ENCODE assay signal across 25 cellular contexts in genomic region chr10:6109444-6109775, GRCh38. TPM values are rescaled to one million over a fixed set of nuclear protein-coding genes. Genes with fewer than 3 reads are reported as not detected.
DNase-seq lines count a peak whose midpoint lies in the region; ATAC-seq and TF ChIP-seq lines count a peak whose summit lies in the region.
"Had no signal": no experiment of that assay in that cellular context is flagged by ENCODE, and none has a peak within 500 bp of the region (broad histone marks: within the 10 kb centered on the region; RNA-seq: fewer than 3 reads in every experiment).

No MANE protein-coding gene starts in this region.

- no peak for DNase-seq in activated naive CD4-positive, alpha-beta T cell treated with anti-CD3 and anti-CD28 coated beads, Interleukin-2, amount 50 U/mL, for 72 hours (ENCODE audit: low spot score in 2 of 2)
- DNase-seq in activated naive CD4-positive, alpha-beta T cell treated with anti-CD3 and anti-CD28 coated beads, Interleukin-2, amount 10 ng/mL, durations not matched to agents 7 days and 5 days = no peak
- DNase-seq in T-cell = no peak
- no peak for DNase-seq in activated naive CD8-positive, alpha-beta T cell treated with anti-CD3 and anti-CD28 coated beads, Interleukin-2, amount 50 U/mL, for 24 hours
- DNase-seq in stimulated activated effector memory CD8-positive, alpha-beta T cell treated with anti-CD3 and anti-CD28 coated beads, Interleukin-12 subunit alpha, Interleukin-12 subunit beta, amount 100 ng/mL, for 72 hours (ENCODE audit: low spot score in 2 of 2) = peak in 1 of 2 donors; percentile 37
- no peak for DNase-seq in foreskin keratinocyte
- no peak for DNase-seq in activated T-helper 2 cell treated with anti-CD3 and anti-CD28 coated beads, Interferon-gamma antibody, Interleukin-2, Interleukin-4, amounts not matched to agents 10 μg/mL and 5 μg/mL and 100 μg/mL, durations not matched to agents 14 hours and 24 hours and 36 hours (ENCODE audit: low spot score)
- DNase-seq: activated CD8-positive, alpha-beta memory T cell treated with anti-CD3 and anti-CD28 coated beads, Interleukin-2, amount 50 U/mL, for 4 hours; activated gamma-delta T cell; NCI-H1436 treated with DMSO at 0.1 percent for 48 hours; NCI-H2081 treated with DMSO at 0.1 percent for 48 hours; NCI-H345; Right ventricle myocardium superior; sigmoid colon; stimulated activated CD4-positive, alpha-beta T cell treated with anti-CD3 and anti-CD28 coated beads, Interleukin-12 subunit alpha, Interleukin-12 subunit beta, amount 100 ng/mL, for 4 hours had no signal

- H3K4me3 Mint-ChIP-seq in activated naive CD4-positive, alpha-beta T cell treated with anti-CD3 and anti-CD28 coated beads, Interleukin-2, amount 10 ng/mL, durations not matched to agents 7 days and 5 days = no peak overlapping the region
- peak overlapping the region in 2 of 3 donors; percentile 13 to 41 for H3K4me3 Mint-ChIP-seq in T-cell
- no peak overlapping the region for H3K4me3 Mint-ChIP-seq in activated naive CD8-positive, alpha-beta T cell treated with anti-CD3 and anti-CD28 coated beads, Interleukin-2, amount 50 U/mL, for 24 hours
- H3K4me3 Mint-ChIP-seq in stimulated activated effector memory CD8-positive, alpha-beta T cell treated with anti-CD3 and anti-CD28 coated beads, Interleukin-12 subunit alpha, Interleukin-12 subunit beta, amount 100 ng/mL, for 72 hours = peak overlapping the region; percentile 63
- H3K4me3 Mint-ChIP-seq in activated T-helper 2 cell treated with anti-CD3 and anti-CD28 coated beads, Interferon-gamma antibody, Interleukin-2, Interleukin-4, amounts not matched to agents 10 μg/mL and 5 μg/mL and 100 μg/mL, durations not matched to agents 14 hours and 24 hours and 36 hours (ENCODE audit: low read depth) = no peak overlapping the region
- H3K4me3 Mint-ChIP-seq: activated CD4-positive, alpha-beta T cell treated with anti-CD3 and anti-CD28 coated beads, Interleukin-2, amount 10 ng/mL, durations not matched to agents 24 days and 14 days; dendritic cell treated with granulocyte-macrophage colony-stimulating factor and Interleukin-4, amounts not matched to agents 40 ng/mL and 50 ng/mL, for 4 days; T-helper 2 cell treated with Interferon-gamma antibody and Interleukin-4, amounts not matched to agents 5 μg/mL and 100 μg/mL, for 36 hours had no signal

- intact Hi-C loops in activated T-helper 2 cell treated with anti-CD3 and anti-CD28 coated beads, Interferon-gamma antibody, Interleukin-2, Interleukin-4, amounts not matched to agents 10 μg/mL and 5 μg/mL and 100 μg/mL, durations not matched to agents 14 hours and 24 hours and 36 hours (cut with micrococcal nuclease) = loop anchor here (1.0 kb wide), 3 partner anchors 42 to 297 kb away; no protein-coding TSS in a partner anchor

- POLR2A ChIA-PET in T-cell (lab: Charles Lee) = interaction anchor here in 1 of 2 donors (0.6 kb wide), 1 partner anchor 90 kb away, joined by 8 read pairs; no protein-coding TSS in a partner anchor

- no peak overlapping the region for H3K27ac ChIP-seq in foreskin keratinocyte
- H3K27ac ChIP-seq: adrenal gland, sigmoid colon had no signal

- peaks cover 24% of the 10 kb centered on the region for H3K4me1 Mint-ChIP-seq in activated naive CD4-positive, alpha-beta T cell treated with anti-CD3 and anti-CD28 coated beads, Interleukin-2, amount 10 ng/mL, durations not matched to agents 7 days and 5 days
- H3K4me1 Mint-ChIP-seq in T-cell = peaks cover 13 to 29% (median 27%) of the 10 kb centered on the region in 3 donors
- H3K4me1 Mint-ChIP-seq in activated naive CD8-positive, alpha-beta T cell treated with anti-CD3 and anti-CD28 coated beads, Interleukin-2, amount 50 U/mL, for 24 hours = peaks cover 19% of the 10 kb centered on the region
- H3K4me1 Mint-ChIP-seq in stimulated activated effector memory CD8-positive, alpha-beta T cell treated with anti-CD3 and anti-CD28 coated beads, Interleukin-12 subunit alpha, Interleukin-12 subunit beta, amount 100 ng/mL, for 72 hours = peaks cover 56% of the 10 kb centered on the region
- peaks cover 32% of the 10 kb centered on the region for H3K4me1 Mint-ChIP-seq in activated T-helper 2 cell treated with anti-CD3 and anti-CD28 coated beads, Interferon-gamma antibody, Interleukin-2, Interleukin-4, amounts not matched to agents 10 μg/mL and 5 μg/mL and 100 μg/mL, durations not matched to agents 14 hours and 24 hours and 36 hours (ENCODE audit: low read depth)

- H3K36me3 Mint-ChIP-seq in activated naive CD4-positive, alpha-beta T cell treated with anti-CD3 and anti-CD28 coated beads, Interleukin-2, amount 50 U/mL, for 72 hours = peaks cover 39 to 59% of the 10 kb centered on the region in 2 donors
- peaks cover 74% of the 10 kb centered on the region for H3K36me3 Mint-ChIP-seq in activated naive CD4-positive, alpha-beta T cell treated with anti-CD3 and anti-CD28 coated beads, Interleukin-2, amount 10 ng/mL, durations not matched to agents 7 days and 5 days
- H3K36me3 Mint-ChIP-seq in T-cell = peaks cover 64% of the 10 kb centered on the region
- H3K36me3 Mint-ChIP-seq in activated naive CD8-positive, alpha-beta T cell treated with anti-CD3 and anti-CD28 coated beads, Interleukin-2, amount 50 U/mL, for 24 hours (ENCODE audit: low read depth) = peaks cover 73% of the 10 kb centered on the region
- peaks cover 100% of the 10 kb centered on the region for H3K36me3 Mint-ChIP-seq in stimulated activated effector memory CD8-positive, alpha-beta T cell treated with anti-CD3 and anti-CD28 coated beads, Interleukin-12 subunit alpha, Interleukin-12 subunit beta, amount 100 ng/mL, for 72 hours
- H3K36me3 Mint-ChIP-seq in activated T-helper 2 cell treated with anti-CD3 and anti-CD28 coated beads, Interferon-gamma antibody, Interleukin-2, Interleukin-4, amounts not matched to agents 10 μg/mL and 5 μg/mL and 100 μg/mL, durations not matched to agents 14 hours and 24 hours and 36 hours (ENCODE audit: low read depth) = peaks cover 88% of the 10 kb centered on the region

- CTCF ChIA-PET in activated naive CD4-positive, alpha-beta T cell treated with anti-CD3 and anti-CD28 coated beads, Interleukin-2, amount 10 ng/mL, durations not matched to agents 7 days and 5 days (lab: Charles Lee) = interaction anchor here (1.4 to 6.7 kb wide), 4 partner anchors 12 to 297 kb away, joined by 3 to 54 read pairs (median 38); no protein-coding TSS in a partner anchor
- CTCF ChIA-PET in T-cell (lab: Charles Lee) = interaction anchor here in 1 of 2 donors (0.6 to 2.8 kb wide), 3 partner anchors 93 to 297 kb away, joined by 4 to 12 read pairs (median 6); partner anchors contain the start of gene PFKFB3

- no peaks in the 10 kb centered on the region for H3K27me3 Mint-ChIP-seq in activated naive CD4-positive, alpha-beta T cell treated with anti-CD3 and anti-CD28 coated beads, Interleukin-2, amount 10 ng/mL, durations not matched to agents 7 days and 5 days
- H3K27me3 Mint-ChIP-seq in T-cell = no peaks in the 10 kb centered on the region
- H3K27me3 Mint-ChIP-seq in activated naive CD8-positive, alpha-beta T cell treated with anti-CD3 and anti-CD28 coated beads, Interleukin-2, amount 50 U/mL, for 24 hours = no peaks in the 10 kb centered on the region
- H3K27me3 Mint-ChIP-seq in activated T-helper 2 cell treated with anti-CD3 and anti-CD28 coated beads, Interferon-gamma antibody, Interleukin-2, Interleukin-4, amounts not matched to agents 10 μg/mL and 5 μg/mL and 100 μg/mL, durations not matched to agents 14 hours and 24 hours and 36 hours (ENCODE audit: low read depth) = no peaks in the 10 kb centered on the region
- H3K27me3 Mint-ChIP-seq: activated CD4-positive, alpha-beta T cell treated with anti-CD3 and anti-CD28 coated beads, Interleukin-2, amount 10 ng/mL, durations not matched to agents 24 days and 14 days; dendritic cell treated with granulocyte-macrophage colony-stimulating factor and Interleukin-4, amounts not matched to agents 40 ng/mL and 50 ng/mL, for 4 days; naive thymus-derived CD4-positive, alpha-beta T cell had no signal

- H3K9me3 Mint-ChIP-seq in activated naive CD4-positive, alpha-beta T cell treated with anti-CD3 and anti-CD28 coated beads, Interleukin-2, amount 50 U/mL, for 72 hours = no peaks in the 10 kb centered on the region
- no peaks in the 10 kb centered on the region for H3K9me3 Mint-ChIP-seq in activated naive CD4-positive, alpha-beta T cell treated with anti-CD3 and anti-CD28 coated beads, Interleukin-2, amount 10 ng/mL, durations not matched to agents 7 days and 5 days
- H3K9me3 Mint-ChIP-seq in T-cell = no peaks in the 10 kb centered on the region
- no peaks in the 10 kb centered on the region for H3K9me3 Mint-ChIP-seq in activated naive CD8-positive, alpha-beta T cell treated with anti-CD3 and anti-CD28 coated beads, Interleukin-2, amount 50 U/mL, for 24 hours
- H3K9me3 Mint-ChIP-seq in stimulated activated effector memory CD8-positive, alpha-beta T cell treated with anti-CD3 and anti-CD28 coated beads, Interleukin-12 subunit alpha, Interleukin-12 subunit beta, amount 100 ng/mL, for 72 hours = no peaks in the 10 kb centered on the region
- no peaks in the 10 kb centered on the region for H3K9me3 Mint-ChIP-seq in activated T-helper 2 cell treated with anti-CD3 and anti-CD28 coated beads, Interferon-gamma antibody, Interleukin-2, Interleukin-4, amounts not matched to agents 10 μg/mL and 5 μg/mL and 100 μg/mL, durations not matched to agents 14 hours and 24 hours and 36 hours
- H3K9me3 Mint-ChIP-seq: activated CD4-positive, alpha-beta T cell treated with anti-CD3 and anti-CD28 coated beads, Interleukin-2, amount 10 ng/mL, durations not matched to agents 24 days and 14 days; dendritic cell treated with granulocyte-macrophage colony-stimulating factor and Interleukin-4, amounts not matched to agents 40 ng/mL and 50 ng/mL, for 4 days; naive thymus-derived CD4-positive, alpha-beta T cell; T-helper 2 cell treated with Interferon-gamma antibody and Interleukin-4, amounts not matched to agents 5 μg/mL and 100 μg/mL, for 36 hours had no signal

- no peaks in the 10 kb centered on the region for H3K27me3 ChIP-seq in foreskin keratinocyte
- H3K27me3 ChIP-seq: adrenal gland, sigmoid colon, tibial nerve had no signal

- no peak for ATAC-seq in activated naive CD4-positive, alpha-beta T cell treated with anti-CD3 and anti-CD28 coated beads, Interleukin-2, amount 50 U/mL, for 72 hours
- ATAC-seq in T-cell (replicated peaks in 1 of 4) (no peak), HG02798 (IDR thresholded peaks at IDR 0.05; ENCODE audit: poor library complexity, unreplicated experiment) (no peak), foreskin keratinocyte (no peak)
- no peak for ATAC-seq in activated naive CD8-positive, alpha-beta T cell treated with anti-CD3 and anti-CD28 coated beads, Interleukin-2, amount 50 U/mL, for 24 hours
- ATAC-seq in stimulated activated effector memory CD8-positive, alpha-beta T cell treated with anti-CD3 and anti-CD28 coated beads, Interleukin-12 subunit alpha, Interleukin-12 subunit beta, amount 100 ng/mL, for 72 hours = no peak

- no peaks in the 10 kb centered on the region for H3K4me1 ChIP-seq in foreskin keratinocyte
- H3K4me1 ChIP-seq: prostate gland had no signal

- no peak for TF ChIP-seq CTCF in foreskin keratinocyte (conservative IDR thresholded peaks at IDR 0.05)

- H3K27ac Mint-ChIP-seq in activated naive CD4-positive, alpha-beta T cell treated with anti-CD3 and anti-CD28 coated beads, Interleukin-2, amount 50 U/mL, for 72 hours = peak overlapping the region; percentile 52 to 75
- no peak overlapping the region for H3K27ac Mint-ChIP-seq in activated naive CD4-positive, alpha-beta T cell treated with anti-CD3 and anti-CD28 coated beads, Interleukin-2, amount 10 ng/mL, durations not matched to agents 7 days and 5 days
- peak overlapping the region; percentile 22 to 84 for H3K27ac Mint-ChIP-seq in T-cell
- H3K27ac Mint-ChIP-seq in activated naive CD8-positive, alpha-beta T cell treated with anti-CD3 and anti-CD28 coated beads, Interleukin-2, amount 50 U/mL, for 24 hours = peak overlapping the region; percentile 9
- H3K27ac Mint-ChIP-seq in stimulated activated effector memory CD8-positive, alpha-beta T cell treated with anti-CD3 and anti-CD28 coated beads, Interleukin-12 subunit alpha, Interleukin-12 subunit beta, amount 100 ng/mL, for 72 hours = peak overlapping the region; percentile 92
- no peak overlapping the region for H3K27ac Mint-ChIP-seq in activated T-helper 2 cell treated with anti-CD3 and anti-CD28 coated beads, Interferon-gamma antibody, Interleukin-2, Interleukin-4, amounts not matched to agents 10 μg/mL and 5 μg/mL and 100 μg/mL, durations not matched to agents 14 hours and 24 hours and 36 hours
- H3K27ac Mint-ChIP-seq: dendritic cell treated with granulocyte-macrophage colony-stimulating factor and Interleukin-4, amounts not matched to agents 40 ng/mL and 50 ng/mL, for 4 days had no signal

RNA-seq across cellular contexts. Expression of gene RBM17, which starts 20.6 kb away (rescaled TPM):
- 100 to 1,000 TPM; 141 to 227 TPM for total RNA-seq in activated naive CD4-positive, alpha-beta T cell treated with anti-CD3 and anti-CD28 coated beads, Interleukin-2, amount 50 U/mL, for 72 hours
- 100 to 1,000 TPM; 119 to 148 (median 127) TPM for total RNA-seq in T-cell
- total RNA-seq in foreskin keratinocyte = 65.9 and 87.2 TPM in 2 replicates
- 81.3 and 105 TPM in 2 replicates for polyA plus RNA-seq in foreskin keratinocyte
- total RNA-seq in activated T-helper 2 cell treated with anti-CD3 and anti-CD28 coated beads, Interferon-gamma antibody, Interleukin-2, Interleukin-4, amounts not matched to agents 10 μg/mL and 5 μg/mL and 100 μg/mL, durations not matched to agents 14 hours and 24 hours and 36 hours = 257 and 266 TPM in 2 replicates

RNA-seq across cellular contexts. Expression of gene IL2RA, which starts 47.2 kb away (rescaled TPM):
- total RNA-seq in activated naive CD4-positive, alpha-beta T cell treated with anti-CD3 and anti-CD28 coated beads, Interleukin-2, amount 50 U/mL, for 72 hours = 100 to 1,000 TPM; 531 to 706 TPM
- total RNA-seq in T-cell = 10 to 100 TPM; 19.9 to 40.4 (median 28.1) TPM
- total RNA-seq in foreskin keratinocyte = not detected in 2 replicates
- not detected in 2 replicates for polyA plus RNA-seq in foreskin keratinocyte
- 1,777 and 1,808 TPM in 2 replicates for total RNA-seq in activated T-helper 2 cell treated with anti-CD3 and anti-CD28 coated beads, Interferon-gamma antibody, Interleukin-2, Interleukin-4, amounts not matched to agents 10 μg/mL and 5 μg/mL and 100 μg/mL, durations not matched to agents 14 hours and 24 hours and 36 hours
- total RNA-seq: kidney epithelial cell, LHCN-M2 had no signal

Comparison
In these comparisons a context has a peak if more than half of its experiments do, and no peak if none do; other contexts are left out.
1. H3K27ac Mint-ChIP-seq: peak in activated naive CD4-positive, alpha-beta T cell treated with anti-CD3 and anti-CD28 coated beads, Interleukin-2, amount 50 U/mL, for 72 hours (2 of 2), T-cell (2 of 2), activated naive CD8-positive, alpha-beta T cell treated with anti-CD3 and anti-CD28 coated beads, Interleukin-2, amount 50 U/mL, for 24 hours (single experiment) and stimulated activated effector memory CD8-positive, alpha-beta T cell treated with anti-CD3 and anti-CD28 coated beads, Interleukin-12 subunit alpha, Interleukin-12 subunit beta, amount 100 ng/mL, for 72 hours (single experiment); none in activated naive CD4-positive, alpha-beta T cell treated with anti-CD3 and anti-CD28 coated beads, Interleukin-2, amount 10 ng/mL, durations not matched to agents 7 days and 5 days (single experiment) and activated T-helper 2 cell treated with anti-CD3 and anti-CD28 coated beads, Interferon-gamma antibody, Interleukin-2, Interleukin-4, amounts not matched to agents 10 μg/mL and 5 μg/mL and 100 μg/mL, durations not matched to agents 14 hours and 24 hours and 36 hours (single experiment).
2. H3K4me3 Mint-ChIP-seq: peak in T-cell (2 of 3) and stimulated activated effector memory CD8-positive, alpha-beta T cell treated with anti-CD3 and anti-CD28 coated beads, Interleukin-12 subunit alpha, Interleukin-12 subunit beta, amount 100 ng/mL, for 72 hours (single experiment); none in activated naive CD4-positive, alpha-beta T cell treated with anti-CD3 and anti-CD28 coated beads, Interleukin-2, amount 10 ng/mL, durations not matched to agents 7 days and 5 days (single experiment), activated naive CD8-positive, alpha-beta T cell treated with anti-CD3 and anti-CD28 coated beads, Interleukin-2, amount 50 U/mL, for 24 hours (single experiment) and activated T-helper 2 cell treated with anti-CD3 and anti-CD28 coated beads, Interferon-gamma antibody, Interleukin-2, Interleukin-4, amounts not matched to agents 10 μg/mL and 5 μg/mL and 100 μg/mL, durations not matched to agents 14 hours and 24 hours and 36 hours (single experiment).
3. RNA of gene IL2RA, which starts 47.2 kb away (total RNA-seq): 1,777 to 1,808 TPM in activated T-helper 2 cell treated with anti-CD3 and anti-CD28 coated beads, Interferon-gamma antibody, Interleukin-2, Interleukin-4, amounts not matched to agents 10 μg/mL and 5 μg/mL and 100 μg/mL, durations not matched to agents 14 hours and 24 hours and 36 hours, 531 to 706 TPM in activated naive CD4-positive, alpha-beta T cell treated with anti-CD3 and anti-CD28 coated beads, Interleukin-2, amount 50 U/mL, for 72 hours and 19.9 to 40.4 TPM in T-cell; not detected in foreskin keratinocyte; every median in the first group is over 10 times any median in the second.